ENCODE assay signal across 19 cellular contexts in the genomic region with DNA sequence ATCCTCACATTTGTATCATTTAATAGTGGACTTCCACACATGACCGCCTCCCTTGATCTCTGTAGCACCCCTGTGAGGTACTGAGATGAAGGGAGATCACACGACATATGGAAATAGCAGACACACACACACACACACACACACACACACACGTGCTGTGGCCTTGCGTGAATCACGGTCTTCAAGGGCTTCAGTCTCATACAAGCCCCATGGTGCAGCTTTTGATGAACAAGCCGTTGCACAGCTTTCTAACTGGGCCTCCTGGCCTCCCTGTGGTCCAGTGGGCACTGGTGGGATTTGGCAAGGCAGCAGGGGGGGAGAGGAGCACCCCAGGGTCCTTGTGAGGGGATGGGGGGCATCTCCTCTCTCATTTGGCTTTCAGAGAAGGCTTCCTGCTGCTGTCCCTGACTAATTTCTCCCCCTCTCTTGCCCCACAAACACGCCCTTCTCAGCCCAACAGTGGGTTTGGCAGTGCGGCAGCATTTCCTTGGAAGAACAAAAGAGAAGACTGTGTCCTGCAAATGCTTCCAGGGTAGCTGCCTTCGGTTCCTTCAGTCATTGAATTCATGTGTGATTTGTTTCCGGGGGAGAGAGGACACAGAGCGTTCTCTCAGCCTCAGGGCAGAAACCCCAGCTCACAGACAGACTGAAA.
DNase-seq lines count a peak whose midpoint lies in the region; ATAC-seq and TF ChIP-seq lines count a peak whose summit lies in the region.
"Had no signal": no experiment of that assay in that cellular context is flagged by ENCODE, and none has a peak within 500 bp of the region (broad histone marks: within the 10 kb centered on the region; RNA-seq: fewer than 3 reads in every experiment).

No MANE protein-coding gene starts in this region.

- peak overlapping the region; percentile 47 for H2AK5ac ChIP-seq in mesenchymal stem cell (ENCODE audit: low read length, severe bottlenecking)

- H3K79me1 ChIP-seq in mesenchymal stem cell (replicated peaks; ENCODE audit: low read length, poor library complexity, severe bottlenecking), result no peaks in the 10 kb centered on the region

- peak overlapping the region; percentile 66 for H4K8ac ChIP-seq in mesenchymal stem cell (ENCODE audit: low read length)

- H3K4me3 ChIP-seq in mesenchymal stem cell (ENCODE audit: insufficient read depth in 1 of 2, low read depth in 1 of 2, low read length in 2 of 2) (no peak overlapping the region), vagina (no peak overlapping the region)
- H3K4me3 ChIP-seq: heart left ventricle, right lobe of liver had no signal

- no peak overlapping the region for H2BK5ac ChIP-seq in mesenchymal stem cell (ENCODE audit: low read depth, low read length, poor library complexity, severe bottlenecking)

- peak; percentile 23 for DNase-seq in activated CD8-positive, alpha-beta memory T cell treated with anti-CD3 and anti-CD28 coated beads, Interleukin-2, amount 50 U/mL, for 48 hours
- DNase-seq in activated CD8-positive, alpha-beta memory T cell treated with anti-CD3 and anti-CD28 coated beads for 24 hours, result no peak
- peak; percentile 48 for DNase-seq in astrocyte of the hippocampus (ENCODE audit: low read depth, low spot score)
- no peak for DNase-seq in mesenchymal stem cell
- DNase-seq in vagina (ENCODE audit: extremely low spot score in 2 of 2), result no peak
- no peak for DNase-seq in NK-92 (lab: John Stamatoyannopoulos, UW; ENCODE audit: unreplicated experiment)
- no peak for DNase-seq in left ventricle myocardium superior
- DNase-seq: 8988T; activated B cell treated with CpG ODN at 0.5 μM for 24 hours; CD4-positive, alpha-beta T cell; dermis blood vessel endothelial cell; DND-41; NCI-H1694; NCI-H226; right lobe of liver; SHP77; stimulated activated CD4-positive, alpha-beta T cell treated with anti-CD3 and anti-CD28 coated beads, Interleukin-4, amount 100 ng/mL, for 1 hour had no signal

- H2AFZ ChIP-seq in mesenchymal stem cell (ENCODE audit: low read depth, low read length), result no peak overlapping the region

- intact Hi-C loops in vagina (cut with DNase I), result no loop called here
- intact Hi-C loops in left ventricle myocardium superior (cut with micrococcal nuclease), result no loop called here

- H3K27ac ChIP-seq in mesenchymal stem cell (ENCODE audit: low read length, poor library complexity, severe bottlenecking), result no peak overlapping the region
- H3K27ac ChIP-seq in vagina, result peak overlapping the region; percentile 88
- H3K27ac ChIP-seq: heart left ventricle, right lobe of liver had no signal

- H3K27me3 ChIP-seq in mesenchymal stem cell (ENCODE audit: control insufficient read depth in 1 of 2, insufficient read depth in 1 of 2, low read length in 2 of 2) (no peaks in the 10 kb centered on the region), vagina (no peaks in the 10 kb centered on the region)
- H3K27me3 ChIP-seq: heart left ventricle, right lobe of liver had no signal

- peak overlapping the region; percentile 29 to 91 for H2BK12ac ChIP-seq in mesenchymal stem cell (ENCODE audit: low read length in 2 of 2)

- no peaks in the 10 kb centered on the region for H3K36me3 ChIP-seq in mesenchymal stem cell (ENCODE audit: control insufficient read depth in 1 of 2, insufficient read depth in 2 of 2, low read depth in 1 of 2, low read length in 2 of 2)
- no peaks in the 10 kb centered on the region for H3K36me3 ChIP-seq in vagina
- H3K36me3 ChIP-seq: heart left ventricle, right lobe of liver had no signal

- peak overlapping the region; percentile 91 for H2BK15ac ChIP-seq in mesenchymal stem cell (ENCODE audit: low read depth, poor library complexity, severe bottlenecking)

- H3K18ac ChIP-seq in mesenchymal stem cell (ENCODE audit: low read depth in 1 of 2, low read length in 2 of 2), result peak overlapping the region; percentile 46 to 55

- no peak for TF ChIP-seq POLR2A in vagina (IDR thresholded peaks at IDR 0.05)

- H3K4ac ChIP-seq in mesenchymal stem cell (ENCODE audit: low read depth in 1 of 2, low read length in 2 of 2), result peak overlapping the region; percentile 36 to 60

- 88% methylated on average over 11 of the region's 11 CpGs for WGBS in mesenchymal stem cell

- TF ChIP-seq CTCF in vagina (IDR thresholded peaks at IDR 0.05), result no peak

- H3K23ac ChIP-seq in mesenchymal stem cell (ENCODE audit: low read length in 2 of 2), result peak overlapping the region in 1 of 2 experiments; percentile 40

- ATAC-seq in HG02571 (IDR thresholded peaks at IDR 0.05; ENCODE audit: unreplicated experiment) (no peak), left ventricle myocardium superior (no peak)
- ATAC-seq: heart left ventricle, right lobe of liver had no signal

- H3K9ac ChIP-seq in mesenchymal stem cell (ENCODE audit: low read length), result peak overlapping the region; percentile 48

- H2BK120ac ChIP-seq in mesenchymal stem cell (ENCODE audit: low read depth, low read length), result peak overlapping the region; percentile 87

- no peak overlapping the region for H3K4me2 ChIP-seq in mesenchymal stem cell (ENCODE audit: low read length, poor library complexity, severe bottlenecking)

- peak overlapping the region in 1 of 2 experiments; percentile 53 for H3K14ac ChIP-seq in mesenchymal stem cell (ENCODE audit: low read length in 2 of 2)

- peak overlapping the region; percentile 85 for H4K91ac ChIP-seq in mesenchymal stem cell (ENCODE audit: low read length)

- H3K9me3 ChIP-seq in mesenchymal stem cell (ENCODE audit: control insufficient read depth, low read length), result no peaks in the 10 kb centered on the region
- H3K9me3 ChIP-seq in vagina, result no peaks in the 10 kb centered on the region
- H3K9me3 ChIP-seq: heart left ventricle, right lobe of liver had no signal

- H3K4me1 ChIP-seq in mesenchymal stem cell (ENCODE audit: control insufficient read depth, insufficient read depth, low read depth, low read length), result peaks cover 31% of the 10 kb centered on the region
- H3K4me1 ChIP-seq in vagina, result peaks cover 50% of the 10 kb centered on the region

Comparison
In these comparisons a context has a peak if more than half of its experiments do, and no peak if none do; other contexts are left out.
1. DNase-seq: peak in activated CD8-positive, alpha-beta memory T cell treated with anti-CD3 and anti-CD28 coated beads, Interleukin-2, amount 50 U/mL, for 48 hours (single experiment) and astrocyte of the hippocampus (single experiment); none in activated CD8-positive, alpha-beta memory T cell treated with anti-CD3 and anti-CD28 coated beads for 24 hours (single experiment), mesenchymal stem cell (single experiment), vagina (0 of 2), NK-92 (single experiment) and left ventricle myocardium superior (single experiment).